24 cellular contexts compared by ENCODE assay signal in genomic region chr11:125367710-125368109, GRCh38.
A peak's percentile ranks its signal among the peaks of the same experiment; 100 is the strongest.
DNase-seq lines count a peak whose midpoint lies in the region; ATAC-seq and TF ChIP-seq lines count a peak whose summit lies in the region.
"Had no signal": no experiment of that assay in that cellular context is flagged by ENCODE, and none has a peak within 500 bp of the region (broad histone marks: within the 10 kb centered on the region; RNA-seq: fewer than 3 reads in every experiment).

No MANE protein-coding gene starts in this region.

- POLR2A ChIA-PET in IMR-90 (lab: Charles Lee; ENCODE audit: unreplicated experiment): no interaction called here

- H2BK20ac ChIP-seq in IMR-90 (ENCODE audit: low read depth, low read length): no peak overlapping the region

- no TSS peak for BruUV-seq in IMR-90 (replicated peaks; lab: Mats Ljungman, UMichigan)

- H3K18ac ChIP-seq in IMR-90 (ENCODE audit: low read depth, low read length) (no peak overlapping the region), mesendoderm (ENCODE audit: low read length) (no peak overlapping the region)

- H3K56ac ChIP-seq in IMR-90 (ENCODE audit: extremely low read depth, insufficient read depth, low read length) (no peak overlapping the region), mesendoderm (ENCODE audit: low read length) (no peak overlapping the region)

- in situ Hi-C loops in IMR-90 (cut with MboI; ENCODE audit: low sequenced_read_pairs): no loop called here

- no peak overlapping the region for H2AK9ac ChIP-seq in IMR-90 (replicated peaks; ENCODE audit: low read depth, low read length, poor library complexity)

- H2BK5ac ChIP-seq in IMR-90 (ENCODE audit: low read depth, low read length, poor library complexity, severe bottlenecking) (no peak overlapping the region), mesendoderm (ENCODE audit: low read length) (no peak overlapping the region)

- no peak overlapping the region for H4K91ac ChIP-seq in IMR-90 (ENCODE audit: insufficient read depth, low read depth, low read length)

- H3K14ac ChIP-seq in IMR-90 (replicated peaks; ENCODE audit: low read depth, low read length): no peak overlapping the region

- whole genome bisulfite sequencing in IMR-90 (ENCODE audit: extremely low coverage in 2 of 2, insufficient read length in 1 of 2), 2 experiments: no CpG with 5 or more reads among the region's 8 CpGs
- no CpG with 5 or more reads among the region's 8 CpGs for WGBS in mesendoderm (ENCODE audit: extremely low coverage, insufficient coverage, low lambda C conversion rate)

- H3K4me3 ChIP-seq in IMR-90 (ENCODE audit: insufficient read depth, low read depth, low read length) (no peak overlapping the region), Karpas-422 (ENCODE audit: low read length) (no peak overlapping the region), mesendoderm (ENCODE audit: low read length) (no peak overlapping the region), skeletal muscle tissue (ENCODE audit: low read length in 3 of 3) (no peak overlapping the region)
- H3K4me3 ChIP-seq: BLaER1, GM12878 had no signal

- H3K27me3 ChIP-seq in IMR-90 (ENCODE audit: control insufficient read depth, insufficient read depth, low read length): peaks cover 3% of the 10 kb centered on the region
- H3K27me3 ChIP-seq in Karpas-422 (ENCODE audit: low read length): no peaks in the 10 kb centered on the region
- H3K27me3 ChIP-seq in mesendoderm (ENCODE audit: insufficient read depth, low read length, poor library complexity): no peaks in the 10 kb centered on the region
- no peaks in the 10 kb centered on the region for H3K27me3 ChIP-seq in skeletal muscle tissue (ENCODE audit: control insufficient read depth in 3 of 3, insufficient read depth in 3 of 3, low read length in 3 of 3)

- dilution Hi-C loops in IMR-90 (cut with HindIII; ENCODE audit: low sequenced_read_pairs, unreplicated experiment): no loop called here

- no peaks in the 10 kb centered on the region for H3K79me2 ChIP-seq in Karpas-422 (ENCODE audit: low read length)
- H3K79me2 ChIP-seq in mesendoderm (ENCODE audit: control insufficient read depth, insufficient read depth, low read length): no peaks in the 10 kb centered on the region

- peak overlapping the region; percentile 31; the same call in 1 of the 2 replicates for H2AK5ac ChIP-seq in IMR-90 (ENCODE audit: low read depth, low read length)
- peak overlapping the region; percentile 44 for H2AK5ac ChIP-seq in mesendoderm (ENCODE audit: low read length)

- DNase-seq in IMR-90: no peak
- DNase-seq in Karpas-422: no peak
- DNase-seq in mesendoderm: no peak
- no peak for DNase-seq in omental fat pad (ENCODE audit: low spot score)
- no peak for DNase-seq in NCI-H1694 (lab: John Stamatoyannopoulos, UW)
- DNase-seq: 8988T; ACHN; BE2C; C1 segment of cervical spinal cord; CD4-positive, alpha-beta memory T cell; CD4-positive, CD25-positive, alpha-beta regulatory T cell; CD8-positive, alpha-beta memory T cell; COR-L47; DMS 273 treated with DMSO at 0.1 percent for 48 hours; DMS153; DMS53; DND-41; EL; GDM1 had no signal

- H4K20me1 ChIP-seq in IMR-90 (ENCODE audit: insufficient read depth, low read length) (no peaks in the 10 kb centered on the region), Karpas-422 (ENCODE audit: insufficient read depth, low read depth, low read length) (no peaks in the 10 kb centered on the region)
- H4K20me1 ChIP-seq: BLaER1 had no signal

- no peak for TF ChIP-seq RAD21 in IMR-90 (IDR thresholded peaks at IDR 0.05; ENCODE audit: low read length)

- TF ChIP-seq POLR2A in IMR-90 (IDR thresholded peaks at IDR 0.05; ENCODE audit: low read depth, low read length): no peak

- H3K4ac ChIP-seq in IMR-90 (ENCODE audit: low read depth, low read length): no peak overlapping the region
- H3K4ac ChIP-seq in mesendoderm (ENCODE audit: low read depth, low read length): no peak overlapping the region

- no peaks in the 10 kb centered on the region for H3K9me3 ChIP-seq in IMR-90 (ENCODE audit: control insufficient read depth, insufficient read depth, low read length)
- H3K9me3 ChIP-seq in Karpas-422 (ENCODE audit: low read length): no peaks in the 10 kb centered on the region
- no peaks in the 10 kb centered on the region for H3K9me3 ChIP-seq in skeletal muscle tissue (ENCODE audit: control insufficient read depth in 3 of 3, low read length in 3 of 3)
- H3K9me3 ChIP-seq: BE2C, BLaER1 had no signal

- H3K36me3 ChIP-seq in IMR-90 (ENCODE audit: control insufficient read depth, insufficient read depth, low read length): no peaks in the 10 kb centered on the region; the same call in 1 of the 2 replicates
- no peaks in the 10 kb centered on the region for H3K36me3 ChIP-seq in Karpas-422 (ENCODE audit: insufficient read depth, low read length)
- no peaks in the 10 kb centered on the region for H3K36me3 ChIP-seq in mesendoderm (ENCODE audit: control insufficient read depth, insufficient read depth, low read length)
- H3K36me3 ChIP-seq in skeletal muscle tissue (ENCODE audit: control insufficient read depth in 3 of 3, insufficient read depth in 3 of 3, low read length in 3 of 3): peaks cover 0 to 3% (median 2%) of the 10 kb centered on the region in 3 donors
- H3K36me3 ChIP-seq: BE2C, BLaER1 had no signal

- CTCF ChIA-PET in IMR-90 (lab: Yijun Ruan, JAX): no interaction called here

- no peak for TF ChIP-seq CTCF in IMR-90 (conservative IDR thresholded peaks at IDR 0.05; ENCODE audit: low read depth, low read length)
- TF ChIP-seq CTCF in omental fat pad (IDR thresholded peaks at IDR 0.05): no peak

- H3K9me1 ChIP-seq in IMR-90 (ENCODE audit: insufficient read depth, low read length): peaks cover 13% of the 10 kb centered on the region

- intact Hi-C loops in IMR-90 (cut with micrococcal nuclease): no loop called here

- H3K9ac ChIP-seq in IMR-90 (ENCODE audit: low read depth, low read length) (no peak overlapping the region), Karpas-422 (ENCODE audit: low read length) (peak overlapping the region; percentile 64), mesendoderm (ENCODE audit: low read length) (no peak overlapping the region), skeletal muscle tissue (ENCODE audit: low read depth in 1 of 3, low read length in 3 of 3) (no peak overlapping the region)
- H3K9ac ChIP-seq: BLaER1 had no signal

- H3K4me2 ChIP-seq in IMR-90 (ENCODE audit: low read depth, low read length) (no peak overlapping the region), Karpas-422 (ENCODE audit: low read depth, low read length, poor library complexity, severe bottlenecking) (no peak overlapping the region), mesendoderm (ENCODE audit: low read length) (no peak overlapping the region)
- H3K4me2 ChIP-seq: BLaER1 had no signal

- no peak overlapping the region for H4K5ac ChIP-seq in IMR-90 (ENCODE audit: low read depth, low read length)
- H4K5ac ChIP-seq in mesendoderm (ENCODE audit: low read length): no peak overlapping the region

- H2BK120ac ChIP-seq in IMR-90 (ENCODE audit: low read depth, low read length) (no peak overlapping the region), mesendoderm (ENCODE audit: low read depth, low read length) (no peak overlapping the region)

- H3K23ac ChIP-seq in IMR-90 (ENCODE audit: low read depth, low read length) (no peak overlapping the region), mesendoderm (ENCODE audit: low read length) (no peak overlapping the region)

- H3K79me1 ChIP-seq in IMR-90 (ENCODE audit: low read depth in 1 of 2, low read length in 2 of 2) (peaks cover 0 to 2% of the 10 kb centered on the region in 2 experiments; a peak in 1 of 4 replicates), mesendoderm (ENCODE audit: low read length) (no peaks in the 10 kb centered on the region)

- H2AFZ ChIP-seq in IMR-90 (replicated peaks; ENCODE audit: low read length, poor library complexity): no peak overlapping the region
- no peak overlapping the region for H2AFZ ChIP-seq in Karpas-422 (ENCODE audit: low read length)

- H3K9me2 ChIP-seq in Karpas-422 (replicated peaks; ENCODE audit: insufficient read depth, low read length): no peaks in the 10 kb centered on the region

- H4K8ac ChIP-seq in IMR-90 (ENCODE audit: low read depth in 2 of 2, low read length in 2 of 2): no peak overlapping the region
- no peak overlapping the region for H4K8ac ChIP-seq in mesendoderm (ENCODE audit: low read depth, low read length)

- H3K27ac ChIP-seq in IMR-90 (ENCODE audit: insufficient read depth, low read length) (no peak overlapping the region), Karpas-422 (ENCODE audit: low read length) (peak overlapping the region; percentile 100), mesendoderm (ENCODE audit: low read depth, low read length) (no peak overlapping the region), skeletal muscle tissue (ENCODE audit: low read depth, low read length) (peak overlapping the region; percentile 66)
- H3K27ac ChIP-seq: BLaER1 had no signal

- H2BK15ac ChIP-seq in IMR-90 (ENCODE audit: low read depth, low read length) (no peak overlapping the region), mesendoderm (replicated peaks; ENCODE audit: low read depth) (no peak overlapping the region)

- H3K4me1 ChIP-seq in IMR-90 (ENCODE audit: control insufficient read depth, insufficient read depth, low read length) (peaks cover 8% of the 10 kb centered on the region), Karpas-422 (ENCODE audit: low read length) (peaks cover 100% of the 10 kb centered on the region), mesendoderm (ENCODE audit: control insufficient read depth, low read depth, low read length) (peaks cover 25% of the 10 kb centered on the region), skeletal muscle tissue (ENCODE audit: control insufficient read depth in 3 of 3, insufficient read depth in 3 of 3, low read length in 3 of 3) (peaks cover 3 to 37% (median 17%) of the 10 kb centered on the region in 3 donors)

- ATAC-seq in IMR-90 (ENCODE audit: low read depth): no peak
- no peak for ATAC-seq in omental fat pad (ENCODE audit: low FRiP score)
- no peak for ATAC-seq in HG03025 (IDR thresholded peaks at IDR 0.05; ENCODE audit: low FRiP score, unreplicated experiment)
- no peak for ATAC-seq in HG02610 (IDR thresholded peaks at IDR 0.05; ENCODE audit: unreplicated experiment)
- ATAC-seq: GM12878 had no signal

TF ChIP-seq in IMR-90, 13 proteins besides CTCF, POLR2A, EP300 and RAD21 (continues in another document):
- TF ChIP-seq MAFK (IDR thresholded peaks at IDR 0.05; ENCODE audit: low read depth, low read length) (no peak), RFX5 (IDR thresholded peaks at IDR 0.05; ENCODE audit: low read depth, low read length) (no peak), RCOR1 (IDR thresholded peaks at IDR 0.05; ENCODE audit: insufficient replicate concordance, low read length) (no peak), CEBPB (IDR thresholded peaks at IDR 0.05; ENCODE audit: low read depth, low read length) (no peak), MAZ (IDR thresholded peaks at IDR 0.05; ENCODE audit: borderline replicate concordance, low read depth, low read length) (no peak), BHLHE40 (IDR thresholded peaks at IDR 0.05; ENCODE audit: low read depth, low read length) (no peak)

Comparison
In these comparisons a context has a peak if more than half of its experiments do, and no peak if none do; other contexts are left out.
1. H3K27ac ChIP-seq: peak in Karpas-422 (single experiment) and skeletal muscle tissue (single experiment); none in IMR-90 (single experiment) and mesendoderm (single experiment).